ENCODE assay signal across 8 cellular contexts in the genomic region with DNA sequence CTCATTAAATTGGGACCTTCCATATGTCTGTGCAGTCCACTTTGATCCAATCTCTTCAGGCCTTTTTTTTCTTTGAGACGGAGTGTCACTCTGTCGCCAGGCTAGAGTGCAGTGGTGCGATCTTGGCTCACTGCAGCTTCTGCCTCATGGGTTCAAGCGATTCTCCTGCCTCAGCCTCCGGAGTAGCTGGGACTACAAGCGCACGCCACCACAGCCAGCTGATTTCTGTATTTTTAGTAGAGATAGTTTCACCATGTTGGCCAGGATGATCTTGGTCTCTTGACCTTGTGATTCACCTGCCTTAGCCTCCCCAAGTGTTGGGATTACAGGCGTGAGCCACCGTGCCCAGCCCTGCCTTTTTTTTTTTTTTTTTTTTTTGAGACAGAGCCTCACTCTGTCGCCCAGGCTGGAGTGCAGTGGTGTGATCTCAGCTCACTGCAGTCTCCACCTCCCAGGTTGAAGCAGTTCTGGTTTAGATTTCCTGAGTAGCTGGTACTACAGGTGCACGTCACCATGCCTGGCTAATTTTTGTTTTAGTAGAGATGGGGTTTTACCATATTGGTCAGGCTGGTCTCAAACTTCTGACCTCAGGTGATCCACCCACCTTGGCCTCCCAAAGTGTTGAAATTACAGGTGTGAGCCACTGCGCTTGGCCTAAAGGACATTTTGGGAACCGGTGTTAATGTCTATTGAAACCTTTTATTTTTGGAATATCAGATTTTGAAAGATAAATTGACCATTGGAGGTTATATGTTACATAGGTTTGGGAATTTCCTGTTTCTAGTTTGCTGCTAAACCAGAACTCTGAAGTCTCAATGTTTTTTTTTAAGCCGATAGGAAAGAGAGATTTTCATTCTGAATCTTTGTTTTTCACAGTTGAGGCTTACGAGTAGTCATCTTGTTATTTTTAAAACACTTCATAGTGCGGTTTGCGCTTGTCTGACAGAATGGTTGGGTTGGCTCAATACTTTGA. TPM values are rescaled to one million over a fixed set of nuclear protein-coding genes. Genes with fewer than 3 reads are reported as not detected.
DNase-seq lines count a peak whose midpoint lies in the region; ATAC-seq and TF ChIP-seq lines count a peak whose summit lies in the region.
"Not testable (repeated sequence)": the region's sequence is repeated elsewhere in the genome, so short reads cannot be mapped to it uniquely, and the experiment has no call there.

No MANE protein-coding gene starts in this region.

- H3K4me1 ChIP-seq in thoracic aorta (ENCODE audit: control insufficient read depth in 1 of 2, low read depth in 2 of 2), result peaks cover 37 to 71% of the 10 kb centered on the region in 2 donors

- ATAC-seq in GM18517 (IDR thresholded peaks at IDR 0.05; ENCODE audit: unreplicated experiment), result peak; percentile 84
- ATAC-seq in GM19468 (IDR thresholded peaks at IDR 0.05; ENCODE audit: extremely low read depth, unreplicated experiment), result peak; percentile 72
- peak; percentile 82 for ATAC-seq in HG02763 (IDR thresholded peaks at IDR 0.05; ENCODE audit: unreplicated experiment)
- peak; percentile 84 for ATAC-seq in HG03342 (IDR thresholded peaks at IDR 0.05; ENCODE audit: unreplicated experiment)
- not testable (repeated sequence) for ATAC-seq in WTC11; thoracic aorta (ENCODE audit: insufficient number of reproducible peaks, low FRiP score, low read depth)
- peak; percentile 84 to 86 (median 85) for ATAC-seq in natural killer cell

- not testable (repeated sequence) for TF ChIP-seq CTCF in WTC11 (IDR thresholded peaks at IDR 0.05); natural killer cell (IDR thresholded peaks at IDR 0.05); thoracic aorta (IDR thresholded peaks at IDR 0.05)

- H3K36me3 ChIP-seq in thoracic aorta, result peaks cover 24% of the 10 kb centered on the region

- not testable (repeated sequence) for H3K27me3 Mint-ChIP-seq in WTC11 (ENCODE audit: low read depth); natural killer cell (ENCODE audit: low read depth in 2 of 2)

- H3K4me3 Mint-ChIP-seq in WTC11, result not testable (repeated sequence)
- H3K4me3 Mint-ChIP-seq in natural killer cell, result peak overlapping the region; percentile 37

- peaks cover 47% of the 10 kb centered on the region for H3K36me3 Mint-ChIP-seq in WTC11
- not testable (repeated sequence) for H3K36me3 Mint-ChIP-seq in natural killer cell

- peak overlapping the region in 1 of 2 donors; percentile 29 for H3K27ac ChIP-seq in thoracic aorta

- H3K27me3 ChIP-seq in thoracic aorta (replicated peaks; ENCODE audit: insufficient read depth), result not testable (repeated sequence)

- not testable (repeated sequence) for H3K9me3 ChIP-seq in thoracic aorta

- CTCF ChIA-PET in WTC11 (lab: Charles Lee), result interaction anchor here (0.6 to 1.0 kb wide), 4 partner anchors 81 to 654 kb away, joined by 3 to 5 read pairs (median 4); no protein-coding TSS in a partner anchor

- H3K9me3 Mint-ChIP-seq in WTC11, natural killer cell: not testable (repeated sequence)

- H3K27ac Mint-ChIP-seq in WTC11 (peak overlapping the region; percentile 44; the same call in 1 of the 2 replicates), natural killer cell (peak overlapping the region; percentile 59 to 88)

- peak overlapping the region; percentile 18 for H3K4me3 ChIP-seq in thoracic aorta

- POLR2A ChIA-PET in WTC11 (lab: Charles Lee), result interaction anchor here (0.7 kb wide), 1 partner anchor 20 kb away, joined by 4 read pairs; no protein-coding TSS in a partner anchor

- not testable (repeated sequence) for DNase-seq in WTC11 (ENCODE audit: low spot score); natural killer cell; thoracic aorta (ENCODE audit: low spot score)
- DNase-seq in activated T-helper 9 cell treated with anti-CD3 and anti-CD28 coated beads, Interleukin-2, amount 50 U/mL, for 16 hours (ENCODE audit: low read depth), result peak; percentile 31

- intact Hi-C loops in natural killer cell (cut with micrococcal nuclease), result not testable (repeated sequence)

- peaks cover 20% of the 10 kb centered on the region for H3K4me1 Mint-ChIP-seq in WTC11
- H3K4me1 Mint-ChIP-seq in natural killer cell, result peaks cover 44 to 62% of the 10 kb centered on the region in 2 donors

RNA-seq across cellular contexts. Expression of gene PANK2, which starts 17.8 kb away (rescaled TPM):
- total RNA-seq in WTC11 (2021), result 60.3 to 63.7 TPM (median 62.7 TPM) in 3 replicates
- 10 to 100 TPM; 50.5 to 74.3 (median 61.3) TPM for total RNA-seq in natural killer cell
- 100 to 1,000 TPM in 1 of 2 donors, 10 to 100 TPM in 1; 58.3 to 113 TPM for total RNA-seq in thoracic aorta
